18 cellular contexts compared by ENCODE assay signal in the genomic region with DNA sequence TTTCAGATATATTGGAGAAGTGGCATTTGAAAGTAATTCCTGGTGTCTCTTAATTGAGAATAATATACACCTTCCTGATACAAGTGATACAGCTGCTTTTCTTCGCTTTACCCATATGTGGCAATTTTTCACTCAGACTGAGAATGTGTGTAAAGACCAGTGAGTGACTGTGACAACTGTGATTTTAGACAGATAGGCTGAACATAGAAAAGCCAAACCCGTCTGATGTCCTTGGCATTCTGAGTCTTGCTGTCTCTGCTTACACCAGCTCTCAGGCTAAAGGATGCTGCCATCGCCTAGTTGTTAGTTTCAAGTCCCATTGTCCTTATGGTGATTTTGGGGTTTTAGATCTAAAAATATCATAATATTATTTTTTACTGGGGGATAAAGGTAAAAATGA.
DNase-seq lines count a peak whose midpoint lies in the region; ATAC-seq, FAIRE-seq and TF ChIP-seq lines count a peak whose summit lies in the region.
"Had no signal": no experiment of that assay in that cellular context is flagged by ENCODE, and none has a peak within 500 bp of the region (broad histone marks: within the 10 kb centered on the region; RNA-seq: fewer than 3 reads in every experiment).

No MANE protein-coding gene starts in this region.

- H4K20me1 ChIP-seq in mammary epithelial cell (ENCODE audit: insufficient read depth, low read length) = no peaks in the 10 kb centered on the region
- H4K20me1 ChIP-seq in H1 (replicated peaks in 1 of 2; ENCODE audit: control insufficient read depth in 1 of 2, insufficient read depth in 2 of 2, low read length in 2 of 2) = no peaks in the 10 kb centered on the region

- H4K8ac ChIP-seq in H1 (ENCODE audit: extremely low read depth, insufficient read depth, low read length) = no peak overlapping the region

- no peak overlapping the region for H3K23ac ChIP-seq in H1 (ENCODE audit: insufficient read length)

- H3K14ac ChIP-seq in H1 (ENCODE audit: insufficient read length) = no peak overlapping the region

- no peak overlapping the region for H2BK15ac ChIP-seq in H1 (ENCODE audit: low read length)

- H3K27me3 ChIP-seq in mammary epithelial cell (ENCODE audit: insufficient read depth, low read length) (no peaks in the 10 kb centered on the region), breast epithelium (no peaks in the 10 kb centered on the region), H1 (replicated peaks in 1 of 4; ENCODE audit: control insufficient read depth in 3 of 4, extremely low read depth in 1 of 4, insufficient read depth in 3 of 4, low read length in 3 of 4) (no peaks in the 10 kb centered on the region)

- no peaks in the 10 kb centered on the region for H3K23me2 ChIP-seq in H1 (ENCODE audit: low read depth, low read length)

- peak overlapping the region; percentile 37 for H3K27ac Mint-ChIP-seq in neural crest cell (ENCODE audit: unreplicated experiment)
- H3K27ac Mint-ChIP-seq: B cell; CD4-positive, alpha-beta T cell; HFFc6 had no signal

- H3K4me3 Mint-ChIP-seq in neural crest cell = no peak overlapping the region
- H3K4me3 Mint-ChIP-seq: B cell; CD4-positive, alpha-beta T cell; HFFc6 had no signal

- no peaks in the 10 kb centered on the region for H3K79me1 ChIP-seq in H1 (ENCODE audit: low read depth, low read length)

- TF ChIP-seq CTCF in mammary epithelial cell (conservative IDR thresholded peaks at IDR 0.05 in 1 of 2, IDR thresholded peaks at IDR 0.05 in 1 of 2; ENCODE audit: extremely low read depth in 1 of 2, insufficient read depth in 1 of 2, low read depth in 1 of 2, low read length in 2 of 2) (no peak), breast epithelium (IDR thresholded peaks at IDR 0.05) (no peak), H1 (IDR thresholded peaks at IDR 0.05; ENCODE audit: control extremely low read depth in 1 of 3, insufficient read depth in 1 of 3, low read depth in 1 of 3, low read length in 3 of 3) (no peak), neural crest cell (conservative IDR thresholded peaks at IDR 0.05) (no peak)

- ATAC-seq in HG02678 (IDR thresholded peaks at IDR 0.05; ENCODE audit: unreplicated experiment) (no peak), GM21423 (IDR thresholded peaks at IDR 0.05; ENCODE audit: unreplicated experiment) (no peak)

- H4K5ac ChIP-seq in H1 (ENCODE audit: insufficient read length, low read depth, low read length) = no peak overlapping the region

- no peak overlapping the region for H2BK120ac ChIP-seq in H1 (replicated peaks; ENCODE audit: low read depth, low read length)

- no peak overlapping the region for H2AK5ac ChIP-seq in H1 (ENCODE audit: low read depth, low read length)

- TF ChIP-seq POLR2A in breast epithelium (IDR thresholded peaks at IDR 0.05) (no peak), H1 (IDR thresholded peaks at IDR 0.05; ENCODE audit: control extremely low read depth in 1 of 2, low read depth in 2 of 2, low read length in 2 of 2) (peak in 1 of 2 experiments; percentile 64; a peak in 1 of 3 replicates)

- H3K36me3 ChIP-seq in mammary epithelial cell (ENCODE audit: insufficient read depth, low read length) (no peaks in the 10 kb centered on the region), breast epithelium (no peaks in the 10 kb centered on the region), H1 (ENCODE audit: control insufficient read depth in 2 of 4, insufficient read depth in 4 of 4, low read length in 3 of 4) (no peaks in the 10 kb centered on the region)

- WGBS in mammary epithelial cell (ENCODE audit: low coverage, missing lambda C conversion rate) = 96% methylated on average over 3 of the region's 3 CpGs
- WGBS in H1 (ENCODE audit: extremely low coverage in 1 of 2, insufficient coverage in 1 of 2, insufficient read length in 1 of 2, insufficient replicate concordance in 2 of 2, low coverage in 1 of 2, low lambda C conversion rate in 2 of 2, missing lambda C conversion rate in 1 of 2), 2 experiments = 89% methylated on average over 3 of the region's 3 CpGs; no CpG with 5 or more reads in 1 of the 2 experiments

- TF ChIP-seq EP300 in H1 (IDR thresholded peaks at IDR 0.05; ENCODE audit: borderline replicate concordance in 1 of 2, low read depth in 2 of 2, low read length in 2 of 2) = no peak

- no peaks in the 10 kb centered on the region for H3K27me3 Mint-ChIP-seq in neural crest cell (ENCODE audit: low read depth)
- H3K27me3 Mint-ChIP-seq: B cell; CD4-positive, alpha-beta T cell had no signal

- H4K91ac ChIP-seq in H1 (replicated peaks; ENCODE audit: insufficient read length, low read length) = no peak overlapping the region

- no peak overlapping the region for H3K4me3 ChIP-seq in mammary epithelial cell (replicated peaks in 1 of 3; ENCODE audit: insufficient read depth in 1 of 3, low read depth in 2 of 3, low read length in 3 of 3)
- H3K4me3 ChIP-seq in breast epithelium = no peak overlapping the region
- H3K4me3 ChIP-seq in H1 (ENCODE audit: extremely low read depth in 1 of 4, insufficient read depth in 2 of 4, low read depth in 3 of 4, low read length in 4 of 4) = no peak overlapping the region

- H3K9me3 Mint-ChIP-seq in neural crest cell = no peaks in the 10 kb centered on the region
- H3K9me3 Mint-ChIP-seq: CD4-positive, alpha-beta T cell; HFFc6 had no signal

- no peak overlapping the region for H3K18ac ChIP-seq in H1 (ENCODE audit: extremely low read depth, low read length)

- no peaks in the 10 kb centered on the region for H3K9me3 ChIP-seq in mammary epithelial cell (replicated peaks; ENCODE audit: insufficient read depth, low read length)
- no peaks in the 10 kb centered on the region for H3K9me3 ChIP-seq in breast epithelium
- H3K9me3 ChIP-seq in H1 (ENCODE audit: insufficient read depth in 2 of 2, low read depth in 1 of 2, low read length in 1 of 2) = no peaks in the 10 kb centered on the region

- H2BK12ac ChIP-seq in H1 (ENCODE audit: low read depth, low read length) = no peak overlapping the region

- H3K56ac ChIP-seq in H1 (replicated peaks; ENCODE audit: insufficient read length, low read depth, low read length) = no peak overlapping the region

- POLR2A ChIA-PET in H1 (lab: Charles Lee; ENCODE audit: partially characterized antibody) = no interaction called here

- no peak for FAIRE-seq in H1 (lab: Jason Lieb, UNC)
- FAIRE-seq: A204.1, GM12891 had no signal

- no peaks in the 10 kb centered on the region for H3K4me1 Mint-ChIP-seq in neural crest cell
- H3K4me1 Mint-ChIP-seq: B cell had no signal

- CTCF ChIA-PET in mammary epithelial cell (lab: Charles Lee; ENCODE audit: low non-redundant PET) = interaction anchor here (0.6 kb wide), 1 partner anchor 49 kb away, joined by 4 read pairs; no protein-coding TSS in a partner anchor
- CTCF ChIA-PET in H1 (lab: Charles Lee; ENCODE audit: partially characterized antibody) = no interaction called here

- TF ChIP-seq RAD21 in H1 (IDR thresholded peaks at IDR 0.05 in 1 of 2, conservative IDR thresholded peaks at IDR 0.05 in 1 of 2; ENCODE audit: low read depth in 2 of 2, low read length in 2 of 2) = no peak

- H3K27ac ChIP-seq in mammary epithelial cell (ENCODE audit: insufficient read depth, low read depth, low read length) (no peak overlapping the region), breast epithelium (no peak overlapping the region), H1 (ENCODE audit: low read depth, low read length) (no peak overlapping the region)
- H3K27ac ChIP-seq: HL-60 had no signal

- dilution Hi-C loops in mammary epithelial cell (cut with HindIII; ENCODE audit: low sequenced_read_pairs) = no loop called here

- H3K9ac ChIP-seq in mammary epithelial cell (ENCODE audit: insufficient read depth, low read length) (no peak overlapping the region), H1 (replicated peaks in 1 of 4; ENCODE audit: extremely low read depth in 1 of 4, low read depth in 3 of 4, low read length in 3 of 4) (no peak overlapping the region)

- H3K4ac ChIP-seq in H1 (replicated peaks; ENCODE audit: insufficient read length, low read depth, low read length) = no peak overlapping the region

- no peak overlapping the region for H2BK5ac ChIP-seq in H1 (ENCODE audit: low read depth, low read length)

- H3K79me2 ChIP-seq in mammary epithelial cell (ENCODE audit: insufficient read depth, low read length) = no peaks in the 10 kb centered on the region
- H3K79me2 ChIP-seq in H1 (ENCODE audit: control insufficient read depth in 1 of 2, insufficient read depth in 2 of 2, low read length in 2 of 2) = no peaks in the 10 kb centered on the region

- no peaks in the 10 kb centered on the region for H3K36me3 Mint-ChIP-seq in neural crest cell (ENCODE audit: low read depth)

- intact Hi-C loops in mammary epithelial cell (cut with micrococcal nuclease) (no loop called here), breast epithelium (cut with DNase I; ENCODE audit: low total_unique reads) (no loop called here)

- no peak overlapping the region for H2BK20ac ChIP-seq in H1 (ENCODE audit: low read length)

- H2AFZ ChIP-seq in mammary epithelial cell (ENCODE audit: low read depth, low read length) (no peak overlapping the region), H1 (ENCODE audit: low read length) (no peak overlapping the region)

- H3K4me2 ChIP-seq in mammary epithelial cell (ENCODE audit: insufficient read depth, low read depth, low read length) (no peak overlapping the region), H1 (ENCODE audit: insufficient read depth in 1 of 2, low read depth in 2 of 2, low read length in 2 of 2) (no peak overlapping the region)

- BruUV-seq in mammary epithelial cell (replicated peaks; lab: Mats Ljungman, UMichigan) = TSS peak; percentile 98

- in situ Hi-C loops in mammary epithelial cell (cut with MboI; ENCODE audit: low sequenced_read_pairs in 2 of 2) = no loop called here

- DNase-seq in mammary epithelial cell (no peak), breast epithelium (ENCODE audit: low spot score in 2 of 2) (no peak), H1 (ENCODE audit: low read depth in 1 of 2, low spot score in 2 of 2) (no peak), neural crest cell (ENCODE audit: low read depth, low spot score) (no peak), NAMALWA (ENCODE audit: low spot score) (no peak)
- DNase-seq: C1 segment of cervical spinal cord; Calu3; CD4-positive, alpha-beta T cell; DMS 273 treated with DMSO at 0.1 percent for 48 hours; GOT3; HCEC 1CT; HFFc6 had no signal

- H3K4me1 ChIP-seq in mammary epithelial cell (ENCODE audit: insufficient read depth, low read length) = peaks cover 12% of the 10 kb centered on the region
- no peaks in the 10 kb centered on the region for H3K4me1 ChIP-seq in breast epithelium
- H3K4me1 ChIP-seq in H1 (replicated peaks in 1 of 4; ENCODE audit: control insufficient read depth in 3 of 4, insufficient read depth in 4 of 4, low read length in 3 of 4) = no peaks in the 10 kb centered on the region

TF ChIP-seq in H1, 55 proteins besides CTCF, POLR2A, EP300 and RAD21:
- peak; percentile 71 for TF ChIP-seq POLR2AphosphoS5 (IDR thresholded peaks at IDR 0.05; ENCODE audit: low read depth, low read length)
- no peak for TF ChIP-seq RBBP5 (IDR thresholded peaks at IDR 0.05; ENCODE audit: borderline replicate concordance, low read depth, low read length)
- TF ChIP-seq TAF7 (optimal IDR thresholded peaks at IDR 0.05; ENCODE audit: borderline replicate concordance, low read depth, low read length) = peak; percentile 90
TF ChIP-seq in H1: peak in this region for 2.
